In the genomic region with DNA sequence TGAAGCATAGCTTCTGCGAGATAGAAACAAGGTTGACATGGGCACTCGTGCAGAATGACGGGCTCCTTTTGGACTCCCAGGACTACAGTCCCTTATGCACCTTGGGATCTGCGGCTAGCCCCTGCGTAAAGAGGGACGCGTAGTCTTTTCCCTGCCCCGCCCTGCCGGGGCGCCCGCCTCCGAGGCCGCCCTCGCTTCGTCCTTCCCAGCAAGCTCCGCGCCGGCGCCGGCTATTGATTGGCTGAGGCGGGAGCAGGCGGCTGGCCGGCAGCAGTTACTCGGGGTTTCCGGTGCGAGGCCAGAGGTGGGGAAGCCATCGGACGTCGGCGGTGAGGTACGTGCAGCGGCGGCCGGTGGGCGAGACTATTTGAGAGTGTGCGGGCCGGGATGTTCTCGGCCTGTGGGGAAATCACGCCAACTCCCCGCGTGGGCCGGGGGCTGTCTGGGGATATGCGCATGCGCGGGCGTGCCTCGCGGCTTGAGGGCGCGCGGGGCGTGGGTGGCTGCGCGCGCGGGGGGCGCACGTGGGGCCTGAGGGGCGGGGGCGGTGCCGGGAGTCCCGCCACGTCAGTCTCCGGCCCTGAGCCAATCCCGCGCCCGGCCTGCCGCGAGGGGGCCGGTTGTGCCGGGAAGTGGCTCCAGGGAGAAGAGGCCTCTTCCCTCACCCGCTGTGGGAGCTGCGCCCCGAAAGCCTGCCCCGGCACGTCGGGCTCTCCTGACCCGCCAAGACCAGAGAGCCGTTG, we compare ENCODE assay signal across 8 cellular contexts. TPM values are rescaled to one million over a fixed set of nuclear protein-coding genes. Genes with fewer than 3 reads are reported as not detected.
DNase-seq lines count a peak whose midpoint lies in the region; ATAC-seq, FAIRE-seq and TF ChIP-seq lines count a peak whose summit lies in the region.

TXLNA (plus strand) TSS at position 233 of the 743 bp plus-strand sequence. CDS start 671 bp downstream, outside the sequence.

- H3K9me3 ChIP-seq in BLaER1 (no peaks in the 10 kb centered on the region), HepG2 (ENCODE audit: low read length) (no peaks in the 10 kb centered on the region)

- 0 out of 2 replicates have a peak, but pooled peaks have one; percentile 14 for TF ChIP-seq RAD21 in HepG2 (CRISPR knock-in tag; IDR thresholded peaks at IDR 0.05)

- no peak for TF ChIP-seq CTCF in HepG2 (CRISPR knock-in tag; IDR thresholded peaks at IDR 0.05)

- H3K4me1 ChIP-seq in BLaER1 (peaks cover 47% of the 10 kb centered on the region), HepG2 (ENCODE audit: insufficient read depth, low read length) (peaks cover 64% of the 10 kb centered on the region)

- no peaks in the 10 kb centered on the region for H3K27me3 ChIP-seq in BLaER1
- no peaks in the 10 kb centered on the region for H3K27me3 ChIP-seq in HepG2 (ENCODE audit: control insufficient read depth in 1 of 2, insufficient read depth in 2 of 2, low read length in 2 of 2)

- peak within 1 kb of the TSS; percentile 90 for H3K27ac ChIP-seq in BLaER1
- H3K27ac ChIP-seq in HepG2 (ENCODE audit: extremely low read length, insufficient read depth, low read length), result peak within 1 kb of the TSS; percentile 87

- H3K4me3 ChIP-seq in BLaER1 (peak within 1 kb of the TSS; percentile 82), HepG2 (replicated peaks in 1 of 3; ENCODE audit: insufficient read depth in 1 of 3, low read depth in 2 of 3, low read length in 3 of 3) (peak within 1 kb of the TSS; percentile 58 to 76 (median 61))

- in situ Hi-C loops in HepG2 (cut with HindIII; ENCODE audit: extremely low pct_ligation_motif_present, low pct_unique_long_range_greater_than_20kb), result no loop called here

- DNase-seq in NCI-H526 treated with DMSO at 0.1 percent for 48 hours (lab: John Stamatoyannopoulos, UW) (peak; percentile 87), dedifferentiated amniotic fluid mesenchymal stem cell (ENCODE audit: extremely low spot score) (peak; percentile 88), HepG2 (ENCODE audit: low spot score) (peak; percentile 86)
- peak; percentile 83 for DNase-seq in activated CD4-positive, alpha-beta T cell treated with anti-CD3 and anti-CD28 coated beads, Interleukin-2, amount 50 U/mL, for 1 hour
- DNase-seq in stimulated activated CD4-positive, alpha-beta T cell treated with anti-CD3 and anti-CD28 coated beads, Interleukin-4, amount 100 ng/mL, for 1 hour, result peak; percentile 89

- CTCF ChIA-PET in HepG2 (lab: Yijun Ruan, JAX; ENCODE audit: low intra/inter-chr PET ratio, low total read pairs), result no interaction called here

- WGBS in HepG2 (ENCODE audit: low lambda C conversion rate), result 0% methylated on average over 13 of the region's 79 CpGs

- H3K36me3 ChIP-seq in BLaER1 (peaks cover 45% of the 10 kb centered on the region), HepG2 (replicated peaks in 1 of 2; ENCODE audit: control insufficient read depth in 1 of 2, insufficient read depth in 2 of 2, low read length in 2 of 2) (peaks cover 8 to 20% of the 10 kb centered on the region in 2 experiments; a peak in 4 of 5 replicates)

- peak within 1 kb of the TSS; percentile 85 for H2AFZ ChIP-seq in HepG2 (ENCODE audit: low read length)

- H4K20me1 ChIP-seq in BLaER1, result peaks cover 46% of the 10 kb centered on the region
- H4K20me1 ChIP-seq in HepG2 (ENCODE audit: insufficient read depth, low read length), result no peaks in the 10 kb centered on the region

- POLR2A ChIA-PET in HepG2 (lab: Yijun Ruan, JAX), result interaction anchor here (0.5 to 2.7 kb wide), 20 partner anchors 13 to 214 kb away, joined by 3 to 38 read pairs (median 4); partner anchors contain the start of genes BSDC1, CCDC28B, EIF3I and HDAC1

- TF ChIP-seq EP300 in HepG2 (IDR thresholded peaks at IDR 0.05; ENCODE audit: low read depth in 2 of 2, low read length in 2 of 2) (no peak), HepG2 (CRISPR knock-in tag; IDR thresholded peaks at IDR 0.05; ENCODE audit: borderline replicate concordance) (peak; percentile 26; the same call in 1 of the 2 replicates)

- ATAC-seq in GM19324 (IDR thresholded peaks at IDR 0.05; ENCODE audit: low FRiP score, unreplicated experiment) (peak; percentile 88), HG03460 (IDR thresholded peaks at IDR 0.05; ENCODE audit: unreplicated experiment) (peak; percentile 72), HepG2 (peak; percentile 85)

- H3K4me2 ChIP-seq in BLaER1, result peak within 1 kb of the TSS; percentile 95
- H3K4me2 ChIP-seq in HepG2 (ENCODE audit: low read depth, low read length), result peak within 1 kb of the TSS; percentile 80

- TF ChIP-seq POLR2A in HepG2 (IDR thresholded peaks at IDR 0.05; ENCODE audit: insufficient read depth in 1 of 2, low read depth in 2 of 2, low read length in 2 of 2), result peak; percentile 74 to 95

- H3K9ac ChIP-seq in BLaER1, result peak within 1 kb of the TSS; percentile 96
- H3K9ac ChIP-seq in HepG2 (ENCODE audit: insufficient read depth, low read depth, low read length), result peak within 1 kb of the TSS; percentile 84

- no TSS peak for BruUV-seq in HepG2 (replicated peaks; lab: Mats Ljungman, UMichigan)

- intact Hi-C loops in HepG2 (cut with micrococcal nuclease; ENCODE audit: unreplicated experiment), result no loop called here

- no peak for FAIRE-seq in HepG2 (lab: Jason Lieb, UNC)

- peaks cover 35% of the 10 kb centered on the region for H3K79me2 ChIP-seq in HepG2 (ENCODE audit: insufficient read depth, low read length)

TF ChIP-seq in HepG2, 621 proteins besides CTCF, POLR2A, EP300 and RAD21 (continues in another document):
- TF ChIP-seq ZNF546 (CRISPR knock-in tag; conservative IDR thresholded peaks at IDR 0.05) (peak; percentile 90; the same call in 1 of the 2 replicates), ZNF33A (CRISPR knock-in tag; IDR thresholded peaks at IDR 0.05; ENCODE audit: borderline replicate concordance) (no peak), KDM4B (CRISPR knock-in tag; IDR thresholded peaks at IDR 0.05) (no peak), CEBPG (CRISPR knock-in tag; IDR thresholded peaks at IDR 0.05) (no peak), SAP130 (CRISPR knock-in tag; IDR thresholded peaks at IDR 0.05; ENCODE audit: low read depth) (peak; percentile 66), SCMH1 (CRISPR knock-in tag; IDR thresholded peaks at IDR 0.05; ENCODE audit: borderline replicate concordance) (no peak), ZBTB7B (CRISPR knock-in tag; IDR thresholded peaks at IDR 0.05) (peak; percentile 36; the same call in 1 of the 2 replicates), ZNF75D (CRISPR knock-in tag; IDR thresholded peaks at IDR 0.05; ENCODE audit: borderline replicate concordance) (no peak), ZNF451 (CRISPR knock-in tag; IDR thresholded peaks at IDR 0.05) (peak; percentile 76), ZNF619 (CRISPR knock-in tag; IDR thresholded peaks at IDR 0.05) (no peak; the same call in 1 of the 2 replicates), ZNF547 (CRISPR knock-in tag; IDR thresholded peaks at IDR 0.05) (peak; percentile 91), ELF1 (CRISPR knock-in tag; IDR thresholded peaks at IDR 0.05) (peak; percentile 76; the same call in 1 of the 2 replicates), FOXA1 (IDR thresholded peaks at IDR 0.05) (no peak), FOXA1 (CRISPR knock-in tag; IDR thresholded peaks at IDR 0.05) (no peak), UBTF (CRISPR knock-in tag; IDR thresholded peaks at IDR 0.05) (peak; percentile 59), MBD4 (IDR thresholded peaks at IDR 0.05; ENCODE audit: borderline replicate concordance, low read length) (no peak), KDM2A (CRISPR knock-in tag; IDR thresholded peaks at IDR 0.05; ENCODE audit: borderline replicate concordance, low read depth) (peak; percentile 94), GFI1 (CRISPR knock-in tag; IDR thresholded peaks at IDR 0.05; ENCODE audit: borderline replicate concordance) (no peak; the same call in 1 of the 2 replicates)

RNA-seq across cellular contexts. Expression of gene TXLNA, which starts in this region (rescaled TPM):
- total RNA-seq in HepG2 (2016; rRNA removed; fragmentation: Illumina TruSeq; extraction: Trizol), result 67.8 and 70.7 TPM in 2 replicates
- 4.6 and 5.6 TPM in 2 replicates for total RNA-seq in HepG2 (2016; cell fraction: cytosol; rRNA removed; fragmentation: Illumina TruSeq; extraction: Trizol; ENCODE audit: low read depth)
- total RNA-seq in HepG2 (2016; cell fraction: insoluble cytoplasmic fraction; rRNA removed; fragmentation: Illumina TruSeq; extraction: Trizol), result 62.2 and 69.2 TPM in 2 replicates
- 18.3 and 20.1 TPM in 2 replicates for total RNA-seq in HepG2 (2016; cell fraction: membrane; rRNA removed; fragmentation: Illumina TruSeq; extraction: Trizol)
- total RNA-seq in HepG2 (2016; cell fraction: nucleus; rRNA removed; fragmentation: Illumina TruSeq; extraction: Trizol), result 43.1 and 47.6 TPM in 2 replicates
- 29.6 and 35.3 TPM in 2 replicates for polyA plus RNA-seq in HepG2 (2011; rRNA removed)
- 24.4 and 26.4 TPM in 2 replicates for polyA plus RNA-seq in HepG2 (2011; cell fraction: cytosol; rRNA removed)
- 61.7 and 67.4 TPM in 2 replicates for polyA plus RNA-seq in HepG2 (2011; cell fraction: nucleus; rRNA removed)
- polyA plus RNA-seq in HepG2 (2012), result 17.6 and 25.1 TPM in 2 replicates
- polyA plus RNA-seq in HepG2 (2016; cell fraction: cytosol; fragmentation: Illumina TruSeq; extraction: Trizol; ENCODE audit: low read depth), result 1.8 and 2.5 TPM in 2 replicates
- polyA plus RNA-seq in HepG2 (2016; cell fraction: insoluble cytoplasmic fraction; fragmentation: Illumina TruSeq; extraction: Trizol; ENCODE audit: low read depth), result 31.0 and 40.7 TPM in 2 replicates
- polyA plus RNA-seq in HepG2 (2016; cell fraction: membrane; fragmentation: Illumina TruSeq; extraction: Trizol; ENCODE audit: low read depth), result 6.7 and 7.2 TPM in 2 replicates
- 57.5 and 57.8 TPM in 2 replicates for polyA plus RNA-seq in HepG2 (2016; cell fraction: nucleus; fragmentation: Illumina TruSeq; extraction: Trizol; ENCODE audit: insufficient read depth, low read depth)
- 48.5 and 59.2 TPM in 2 replicates for polyA minus RNA-seq in HepG2 (2011; rRNA and poly(A)+ RNA removed; ENCODE audit: low replicate concordance)
- 21.2 and 22.2 TPM in 2 replicates for polyA minus RNA-seq in HepG2 (2011; cell fraction: cytosol; rRNA and poly(A)+ RNA removed)
- polyA minus RNA-seq in HepG2 (2011; cell fraction: nucleus; rRNA and poly(A)+ RNA removed), result 18.9 and 23.6 TPM in 2 replicates

Comparison
In these comparisons a context has a peak if more than half of its experiments do, and no peak if none do; other contexts are left out.
1. Peak in every context shown above with its lines: DNase-seq, ATAC-seq, H3K4me3 ChIP-seq and H3K27ac ChIP-seq.